24 cellular contexts compared by ENCODE assay signal in the genomic region with DNA sequence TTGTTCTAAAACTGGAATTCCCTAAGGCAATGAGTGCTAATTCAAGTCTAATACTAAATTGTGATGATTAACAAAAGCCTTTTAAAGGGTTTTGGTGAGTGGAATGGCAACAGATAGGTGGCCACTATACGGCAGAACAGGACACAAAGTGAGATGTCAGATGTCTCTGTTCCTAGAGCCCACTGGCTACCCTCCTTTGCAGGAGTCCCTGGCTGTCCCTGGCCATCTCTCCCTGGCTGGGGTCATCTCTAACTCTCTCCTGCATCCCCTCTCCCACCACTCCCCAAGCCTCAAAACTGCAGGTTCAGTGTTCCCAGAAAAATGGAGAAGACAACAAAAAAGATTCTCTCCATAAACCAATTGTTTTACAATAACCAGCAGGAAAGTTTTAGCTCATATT.
"Had no signal": no experiment of that assay in that cellular context is flagged by ENCODE, and none has a peak within 500 bp of the region (broad histone marks: within the 10 kb centered on the region; RNA-seq: fewer than 3 reads in every experiment).

No MANE protein-coding gene starts in this region.

- DNase-seq: cortex of kidney; dorsolateral prefrontal cortex; effector CD8-positive, alpha-beta T cell; foreskin melanocyte; heart left ventricle; hypothalamus; immature natural killer cell; kidney; left cardiac atrium; left ventricle myocardium inferior; lower lobe of right lung; naive B cell; psoas muscle; retina; stimulated activated CD4-positive, alpha-beta T cell treated with anti-CD3 and anti-CD28 coated beads, Interleukin-2, amount 100 ng/mL, for 24 hours; stimulated activated CD4-positive, alpha-beta T cell treated with anti-CD3 and anti-CD28 coated beads, Interleukin-4, amount 100 ng/mL, for 4 hours; stimulated activated naive B cell treated with anti-CD40 and anti-IgM and Interleukin-4, amounts not matched to agents 10 μg/mL and 1 μg/mL and 100 μg/mL, for 72 hours; stomach had no signal

- ATAC-seq: heart left ventricle; left cardiac atrium; lower lobe of right lung; psoas muscle; sciatic nerve; stimulated activated naive B cell treated with anti-CD40 and anti-IgM and Interleukin-4, amounts not matched to agents 10 μg/mL and 1 μg/mL and 100 μg/mL, for 72 hours had no signal

- H3K4me3 ChIP-seq: dorsolateral prefrontal cortex, heart left ventricle, left ventricle myocardium inferior, lower lobe of right lung, psoas muscle, stomach had no signal

- H3K9me3 Mint-ChIP-seq: immature natural killer cell, nephron, type B pancreatic cell had no signal

- FAIRE-seq: kidney, urothelium cell line had no signal

- H3K36me3 ChIP-seq: heart left ventricle, left ventricle myocardium inferior, lower lobe of right lung, neutrophil, stomach had no signal

- H3K4me1 Mint-ChIP-seq: immature natural killer cell; memory B cell; naive B cell; stimulated activated naive B cell treated with anti-CD40 and anti-IgM and Interleukin-4, amounts not matched to agents 10 μg/mL and 1 μg/mL and 100 μg/mL, for 72 hours had no signal

- H3K27me3 ChIP-seq: dorsolateral prefrontal cortex, heart left ventricle, neutrophil, stomach had no signal

- H3K36me3 Mint-ChIP-seq: immature natural killer cell; memory B cell; naive B cell; stimulated activated naive B cell treated with anti-CD40 and anti-IgM and Interleukin-4, amounts not matched to agents 10 μg/mL and 1 μg/mL and 100 μg/mL, for 72 hours; type B pancreatic cell had no signal

- H3K27ac ChIP-seq: dorsolateral prefrontal cortex, heart left ventricle, left ventricle myocardium inferior, lower lobe of right lung, neutrophil, psoas muscle, stomach had no signal

- H3K27me3 Mint-ChIP-seq: type B pancreatic cell had no signal

- H3K4me3 Mint-ChIP-seq: immature natural killer cell; memory B cell; naive B cell; nephron; stimulated activated naive B cell treated with anti-CD40 and anti-IgM and Interleukin-4, amounts not matched to agents 10 μg/mL and 1 μg/mL and 100 μg/mL, for 72 hours; type B pancreatic cell had no signal

- H3K4me1 ChIP-seq: heart left ventricle, left ventricle myocardium inferior, lower lobe of right lung, psoas muscle, stomach had no signal

- H3K27ac Mint-ChIP-seq: immature natural killer cell; memory B cell; stimulated activated naive B cell treated with anti-CD40 and anti-IgM and Interleukin-4, amounts not matched to agents 10 μg/mL and 1 μg/mL and 100 μg/mL, for 72 hours; type B pancreatic cell had no signal

- H3K9me3 ChIP-seq: heart left ventricle, left ventricle myocardium inferior, lower lobe of right lung, neutrophil, psoas muscle, stomach had no signal
